ENCODE assay signal across 10 cellular contexts in the genomic region with DNA sequence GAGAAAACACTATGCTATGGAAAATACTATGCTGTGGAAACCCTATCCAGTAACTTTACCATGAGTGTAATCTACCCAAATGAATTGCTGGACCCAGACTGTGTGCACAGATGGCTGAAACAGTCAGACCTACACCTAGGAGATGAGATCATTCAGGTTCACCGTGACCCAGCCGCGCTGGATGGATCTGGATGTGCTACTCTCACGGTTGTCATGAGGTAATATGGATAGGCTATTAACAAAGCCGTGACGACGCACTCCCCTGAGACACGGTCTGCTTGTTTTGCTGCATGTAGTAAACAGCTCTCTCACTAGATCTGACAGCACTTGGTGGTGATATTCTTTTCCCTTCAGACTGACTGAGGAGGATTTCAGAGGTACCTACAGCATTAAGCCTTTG.
"Had no signal": no experiment of that assay in that cellular context is flagged by ENCODE, and none has a peak within 500 bp of the region (broad histone marks: within the 10 kb centered on the region; RNA-seq: fewer than 3 reads in every experiment).

No MANE protein-coding gene starts in this region.

- ATAC-seq: activated T-cell treated with anti-CD3 and anti-CD28 coated beads, Interleukin-2, amount 50 U/mL, for 4 hours; stimulated activated naive CD8-positive, alpha-beta T cell treated with anti-CD3 and anti-CD28 coated beads, Interleukin-15, amount 100 ng/mL, for 72 hours had no signal

- DNase-seq: activated gamma-delta T cell treated with Interleukin-2 at 50 U/mL for 16 hours; activated naive CD8-positive, alpha-beta T cell treated with anti-CD3 and anti-CD28 coated beads, Interleukin-2, amount 10 ng/mL, durations not matched to agents 7 days and 5 days; activated T-cell treated with anti-CD3 and anti-CD28 coated beads, Interleukin-2, amount 50 U/mL, for 4 hours; esophagus squamous epithelium; foreskin fibroblast; head of caudate nucleus; left ventricle myocardium inferior; mesenchymal stem cell; stimulated activated CD4-positive, alpha-beta T cell treated with anti-CD3 and anti-CD28 coated beads, Interleukin-4, amount 100 ng/mL, for 4 hours; stimulated activated naive CD8-positive, alpha-beta T cell treated with anti-CD3 and anti-CD28 coated beads, Interleukin-15, amount 100 ng/mL, for 72 hours had no signal
